ENCODE assay signal across 8 cellular contexts in the genomic region with DNA sequence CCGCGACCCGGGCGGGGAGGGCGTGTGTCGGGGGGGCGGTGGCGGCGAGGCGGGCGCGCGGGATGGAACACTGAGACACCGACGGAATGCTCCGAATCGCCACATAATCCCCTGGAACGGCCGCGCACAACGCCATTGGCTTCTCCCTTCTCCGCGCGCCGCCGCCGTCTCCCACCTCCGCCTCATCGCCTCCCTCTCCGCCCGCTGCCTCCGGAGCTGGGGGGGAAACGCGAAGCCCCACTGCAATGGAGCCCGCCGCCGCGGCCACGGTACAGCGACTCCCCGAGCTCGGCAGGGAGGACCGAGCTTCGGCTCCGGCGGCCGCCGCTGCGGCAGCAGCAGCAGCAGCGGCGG. TPM values are rescaled to one million over a fixed set of nuclear protein-coding genes. Genes with fewer than 3 reads are reported as not detected.
DNase-seq lines count a peak whose midpoint lies in the region; ATAC-seq, FAIRE-seq and TF ChIP-seq lines count a peak whose summit lies in the region.

Gene PHLPP1 (plus strand): TSS at position 103 of the 354 bp plus-strand sequence. CDS start 143 bp downstream, at position 246.

- H2BK20ac ChIP-seq in H1 (ENCODE audit: low read length): peak within 1 kb of the TSS; percentile 16; the same call in 1 of the 2 replicates

- TF ChIP-seq RAD21 in H1 (IDR thresholded peaks at IDR 0.05 in 1 of 2, conservative IDR thresholded peaks at IDR 0.05 in 1 of 2; ENCODE audit: low read depth in 2 of 2, low read length in 2 of 2): no peak

- no peaks in the 10 kb centered on the region for H3K36me3 ChIP-seq in H1 (ENCODE audit: control insufficient read depth in 2 of 4, insufficient read depth in 4 of 4, low read length in 3 of 4)

- peaks cover 8 to 15% of the 10 kb centered on the region in 2 experiments for H4K20me1 ChIP-seq in H1 (replicated peaks in 1 of 2; ENCODE audit: control insufficient read depth in 1 of 2, insufficient read depth in 2 of 2, low read length in 2 of 2)

- H2AK5ac ChIP-seq in H1 (ENCODE audit: low read depth, low read length): no peak within 1 kb of the TSS

- no peak for DNase-seq in NB4 (ENCODE audit: low read depth)
- DNase-seq in H1 (ENCODE audit: low read depth in 1 of 2, low spot score in 2 of 2): no peak
- no peak for DNase-seq in neural crest cell (ENCODE audit: low read depth, low spot score)
- DNase-seq in NK-92 treated with Interleukin-12 subunit alpha and Interleukin-12 subunit beta, amount 100 ng/mL, for 24 hours (lab: John Stamatoyannopoulos, UW): no peak
- DNase-seq in stimulated activated CD4-positive, alpha-beta T cell treated with anti-CD3 and anti-CD28 coated beads, Interleukin-15, amount 100 ng/mL, for 24 hours: no peak
- no peak for DNase-seq in NCI-H2107 treated with DMSO at 0.1 percent for 48 hours (lab: John Stamatoyannopoulos, UW; ENCODE audit: unreplicated experiment)

- peak within 1 kb of the TSS; percentile 88 to 90 for H3K4me2 ChIP-seq in H1 (ENCODE audit: insufficient read depth in 1 of 2, low read depth in 2 of 2, low read length in 2 of 2)

- H2BK12ac ChIP-seq in H1 (ENCODE audit: low read depth, low read length): peak within 1 kb of the TSS; percentile 95

- H3K56ac ChIP-seq in H1 (replicated peaks; ENCODE audit: insufficient read length, low read depth, low read length): peak within 1 kb of the TSS; percentile 84

- H3K4me3 Mint-ChIP-seq in neural crest cell: peak within 1 kb of the TSS; percentile 97

- H3K23me2 ChIP-seq in H1 (ENCODE audit: low read depth, low read length): peaks cover 7% of the 10 kb centered on the region

- 0% methylated on average over 4 of the region's 51 CpGs; no CpG with 5 or more reads in 1 of the 2 experiments for WGBS in H1 (ENCODE audit: extremely low coverage in 1 of 2, insufficient coverage in 1 of 2, insufficient read length in 1 of 2, insufficient replicate concordance in 2 of 2, low coverage in 1 of 2, low lambda C conversion rate in 2 of 2, missing lambda C conversion rate in 1 of 2), 2 experiments

- TF ChIP-seq CTCF in GM12875 (IDR thresholded peaks at IDR 0.05; ENCODE audit: borderline replicate concordance, insufficient read depth, low read depth, low read length) (no peak), NB4 (IDR thresholded peaks at IDR 0.05; ENCODE audit: low read depth, low read length) (no peak), H1 (IDR thresholded peaks at IDR 0.05; ENCODE audit: control extremely low read depth in 1 of 3, insufficient read depth in 1 of 3, low read depth in 1 of 3, low read length in 3 of 3) (no peak), neural crest cell (conservative IDR thresholded peaks at IDR 0.05) (no peak)

- TF ChIP-seq POLR2A in NB4 (IDR thresholded peaks at IDR 0.05; ENCODE audit: extremely low read depth, insufficient read length) (no peak), H1 (IDR thresholded peaks at IDR 0.05; ENCODE audit: control extremely low read depth in 1 of 2, low read depth in 2 of 2, low read length in 2 of 2) (peak; percentile 10 to 64)

- H3K9ac ChIP-seq in H1 (replicated peaks in 1 of 4; ENCODE audit: extremely low read depth in 1 of 4, low read depth in 3 of 4, low read length in 3 of 4): peak within 1 kb of the TSS; percentile 76 to 96 (median 88)

- no peaks in the 10 kb centered on the region for H3K9me3 ChIP-seq in H1 (ENCODE audit: insufficient read depth in 2 of 2, low read depth in 1 of 2, low read length in 1 of 2)

- no peak within 1 kb of the TSS for H3K23ac ChIP-seq in H1 (ENCODE audit: insufficient read length)

- H4K91ac ChIP-seq in H1 (replicated peaks; ENCODE audit: insufficient read length, low read length): peak within 1 kb of the TSS; percentile 92

- no peaks in the 10 kb centered on the region for H3K36me3 Mint-ChIP-seq in neural crest cell (ENCODE audit: low read depth)

- no peaks in the 10 kb centered on the region for H3K27me3 ChIP-seq in H1 (replicated peaks in 1 of 4; ENCODE audit: control insufficient read depth in 3 of 4, extremely low read depth in 1 of 4, insufficient read depth in 3 of 4, low read length in 3 of 4)

- peak within 1 kb of the TSS; percentile 79 for H4K5ac ChIP-seq in H1 (ENCODE audit: insufficient read length, low read depth, low read length)

- H2AFZ ChIP-seq in H1 (ENCODE audit: low read length): peak within 1 kb of the TSS; percentile 93; the same call in 1 of the 2 replicates

- H2BK120ac ChIP-seq in H1 (replicated peaks; ENCODE audit: low read depth, low read length): no peak within 1 kb of the TSS

- H3K79me2 ChIP-seq in H1 (ENCODE audit: control insufficient read depth in 1 of 2, insufficient read depth in 2 of 2, low read length in 2 of 2): peaks cover 21 to 45% of the 10 kb centered on the region in 2 experiments

- no peaks in the 10 kb centered on the region for H3K9me3 Mint-ChIP-seq in neural crest cell

- peaks cover 45% of the 10 kb centered on the region for H3K4me1 Mint-ChIP-seq in neural crest cell

- ATAC-seq in GM21786 (IDR thresholded peaks at IDR 0.05; ENCODE audit: unreplicated experiment): peak; percentile 10

- CTCF ChIA-PET in H1 (lab: Charles Lee; ENCODE audit: partially characterized antibody): interaction anchor here (0.6 to 2.1 kb wide), 14 partner anchors 10 to 723 kb away, joined by 3 to 8 read pairs (median 4); no protein-coding TSS in a partner anchor

- peak within 1 kb of the TSS; percentile 49 for H3K4ac ChIP-seq in H1 (replicated peaks; ENCODE audit: insufficient read length, low read depth, low read length)

- H3K27ac ChIP-seq in H1 (ENCODE audit: low read depth, low read length): peak within 1 kb of the TSS; percentile 94

- no peak for FAIRE-seq in H1 (lab: Jason Lieb, UNC)

- H2BK15ac ChIP-seq in H1 (ENCODE audit: low read length): peak within 1 kb of the TSS; percentile 41; the same call in 1 of the 2 replicates

- no peak for TF ChIP-seq EP300 in H1 (IDR thresholded peaks at IDR 0.05; ENCODE audit: borderline replicate concordance in 1 of 2, low read depth in 2 of 2, low read length in 2 of 2)

- H3K79me1 ChIP-seq in H1 (ENCODE audit: low read depth, low read length): no peaks in the 10 kb centered on the region

- peak within 1 kb of the TSS; percentile 81 for H3K18ac ChIP-seq in H1 (ENCODE audit: extremely low read depth, low read length)

- H3K14ac ChIP-seq in H1 (ENCODE audit: insufficient read length): no peak within 1 kb of the TSS

- peak within 1 kb of the TSS; percentile 98 for H3K27ac Mint-ChIP-seq in neural crest cell (ENCODE audit: unreplicated experiment)

- POLR2A ChIA-PET in H1 (lab: Charles Lee; ENCODE audit: partially characterized antibody): interaction anchor here (0.5 to 2.6 kb wide), 13 partner anchors 13 to 278 kb away, joined by 3 to 15 read pairs (median 4); no protein-coding TSS in a partner anchor

- no peaks in the 10 kb centered on the region for H3K27me3 Mint-ChIP-seq in neural crest cell (ENCODE audit: low read depth)

- H2BK5ac ChIP-seq in H1 (ENCODE audit: low read depth, low read length): peak within 1 kb of the TSS; percentile 83

- H3K4me3 ChIP-seq in GM12875 (ENCODE audit: low read depth, low read length) (peak within 1 kb of the TSS; percentile 85), NB4 (ENCODE audit: low read depth, low read length) (peak within 1 kb of the TSS; percentile 54), H1 (ENCODE audit: extremely low read depth in 1 of 4, insufficient read depth in 2 of 4, low read depth in 3 of 4, low read length in 4 of 4) (peak within 1 kb of the TSS; percentile 66 to 81 (median 70))

- H4K8ac ChIP-seq in H1 (ENCODE audit: extremely low read depth, insufficient read depth, low read length): peak within 1 kb of the TSS; percentile 95

- H3K4me1 ChIP-seq in H1 (replicated peaks in 1 of 4; ENCODE audit: control insufficient read depth in 3 of 4, insufficient read depth in 4 of 4, low read length in 3 of 4): peaks cover 0 to 13% (median 8%) of the 10 kb centered on the region in 4 experiments; a peak in 5 of 7 replicates

TF ChIP-seq in H1, 55 proteins besides CTCF, POLR2A, EP300 and RAD21 (continues in another document):
- TF ChIP-seq MAX (IDR thresholded peaks at IDR 0.05): no peak
- peak; percentile 69 for TF ChIP-seq PHF8 (conservative IDR thresholded peaks at IDR 0.05; ENCODE audit: low read depth, low read length)
- TF ChIP-seq SIRT6 (IDR thresholded peaks at IDR 0.05; ENCODE audit: low read length): no peak
- TF ChIP-seq BACH1 (IDR thresholded peaks at IDR 0.05; ENCODE audit: low read length): no peak
- no peak for TF ChIP-seq CBX8 (IDR thresholded peaks at IDR 0.05; ENCODE audit: borderline replicate concordance, low read depth, low read length)
- no peak for TF ChIP-seq JUN (IDR thresholded peaks at IDR 0.05; ENCODE audit: low read depth, low read length)
- no peak for TF ChIP-seq ASH2L (IDR thresholded peaks at IDR 0.05; ENCODE audit: low read length)
- no peak for TF ChIP-seq JUND (IDR thresholded peaks at IDR 0.05; ENCODE audit: low read length)
- TF ChIP-seq GABPA (IDR thresholded peaks at IDR 0.05; ENCODE audit: borderline replicate concordance, insufficient read depth, low read length): no peak
- no peak; the same call in 1 of the 2 replicates for TF ChIP-seq RBBP5 (IDR thresholded peaks at IDR 0.05; ENCODE audit: borderline replicate concordance, low read depth, low read length)
- no peak for TF ChIP-seq EZH2 (IDR thresholded peaks at IDR 0.05; ENCODE audit: low read depth, low read length, severe bottlenecking)
- TF ChIP-seq KDM4A (IDR thresholded peaks at IDR 0.05; ENCODE audit: low read depth, low read length, severe bottlenecking): peak; percentile 74
- no peak for TF ChIP-seq SUZ12 (IDR thresholded peaks at IDR 0.05; ENCODE audit: low read length)
- TF ChIP-seq SIN3A (conservative IDR thresholded peaks at IDR 0.05 in 1 of 2, IDR thresholded peaks at IDR 0.05 in 1 of 2; ENCODE audit: low read depth in 1 of 2, low read length in 2 of 2): no peak
- TF ChIP-seq POLR2AphosphoS5 (IDR thresholded peaks at IDR 0.05; ENCODE audit: low read depth, low read length): peak; percentile 56

RNA-seq across cellular contexts. Expression of gene PHLPP1, which starts in this region (rescaled TPM):
- 66.3 and 67.4 TPM in 2 replicates for total RNA-seq in H1 (2021; fragmentation: NEBNext Ultra II Directional; extraction: Animal tissue kit (Norgen Biotek cat#: 25700))
- 26.6 and 28.0 TPM in 2 replicates for polyA plus RNA-seq in H1 (2011; rRNA removed)
- polyA plus RNA-seq in H1 (2011; cell fraction: cytosol; rRNA removed): 23.4 TPM
- polyA plus RNA-seq in H1 (2011; cell fraction: nucleus; rRNA removed): 34.7 TPM
- polyA plus RNA-seq in H1 (2012, experiment 1 of 2): 25.6 to 34.5 TPM (median 29.9 TPM) in 4 replicates
- polyA plus RNA-seq in H1 (2012, experiment 2 of 2): 10.4 TPM
- 24.5 TPM for polyA plus RNA-seq in H1 (2013, experiment 1 of 2)
- polyA plus RNA-seq in H1 (2013, experiment 2 of 2): 25.0 TPM
- polyA minus RNA-seq in H1 (2011; rRNA and poly(A)+ RNA removed): 52.5 and 99.6 TPM in 2 replicates
- 46.8 TPM for polyA minus RNA-seq in H1 (2011; cell fraction: cytosol; rRNA and poly(A)+ RNA removed)
- 82.8 TPM for polyA minus RNA-seq in H1 (2011; cell fraction: nucleus; rRNA and poly(A)+ RNA removed)
- total RNA-seq in neural crest cell: 27.5 and 29.6 TPM in 2 replicates
